ENCODE assay signal across 8 cellular contexts in the genomic region with DNA sequence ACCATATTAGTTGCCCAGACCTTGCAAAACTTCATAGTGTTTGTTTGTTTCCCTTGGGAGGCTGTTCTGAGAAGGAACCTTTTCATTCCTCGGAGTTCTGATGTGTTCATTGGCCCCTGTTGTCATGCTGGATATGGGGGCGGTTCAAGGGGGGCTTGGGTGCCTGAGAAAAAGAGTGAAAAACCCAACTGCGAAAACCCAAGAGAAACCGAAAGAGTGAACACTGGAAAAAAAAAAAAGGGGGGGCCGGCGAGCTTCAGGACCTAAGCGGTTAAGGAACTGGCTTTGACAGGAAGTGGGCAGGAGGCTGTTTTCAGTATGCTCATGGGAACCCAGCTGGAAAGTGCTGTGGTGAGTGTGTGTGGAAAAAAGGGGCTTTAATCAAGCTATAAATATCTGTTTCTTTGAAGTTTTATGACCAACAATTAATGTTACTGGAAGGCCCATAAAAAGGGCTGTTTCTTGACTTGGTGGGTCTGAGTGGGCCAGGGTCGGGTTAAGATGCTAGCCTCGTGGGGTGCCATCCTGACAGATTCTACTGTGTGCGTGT.
DNase-seq lines count a peak whose midpoint lies in the region; ATAC-seq, FAIRE-seq and TF ChIP-seq lines count a peak whose summit lies in the region.

No MANE protein-coding gene starts in this region.

- no peak for FAIRE-seq in GM19239 (lab: Jason Lieb, UNC)

- DNase-seq in GM19239 (ENCODE audit: insufficient read length, low spot score), result peak; percentile 15
- peak; percentile 71 for DNase-seq in OCI-M1 (lab: John Stamatoyannopoulos, UW)
- peak; percentile 64 for DNase-seq in activated naive CD8-positive, alpha-beta T cell treated with anti-CD3 and anti-CD28 coated beads, Interleukin-2, amount 50 U/mL, for 24 hours
- peak; percentile 36 to 61 for DNase-seq in stimulated activated CD4-positive, alpha-beta T cell treated with anti-CD3 and anti-CD28 coated beads, Interleukin-4, amount 100 ng/mL, for 4 hours
- no peak for DNase-seq in RWPE1 (ENCODE audit: low spot score)
- no peak for DNase-seq in COLO829 (ENCODE audit: low spot score)
- no peak for DNase-seq in COLO668 (lab: John Stamatoyannopoulos, UW; ENCODE audit: unreplicated experiment)
- no peak for DNase-seq in NCI-H2029 (lab: John Stamatoyannopoulos, UW)

- peak overlapping the region; percentile 95 for H3K27ac Mint-ChIP-seq in activated naive CD8-positive, alpha-beta T cell treated with anti-CD3 and anti-CD28 coated beads, Interleukin-2, amount 50 U/mL, for 24 hours

- no peak overlapping the region for H3K27ac ChIP-seq in RWPE1

- H3K9me3 Mint-ChIP-seq in activated naive CD8-positive, alpha-beta T cell treated with anti-CD3 and anti-CD28 coated beads, Interleukin-2, amount 50 U/mL, for 24 hours, result peaks cover 7% of the 10 kb centered on the region

- H3K27me3 Mint-ChIP-seq in activated naive CD8-positive, alpha-beta T cell treated with anti-CD3 and anti-CD28 coated beads, Interleukin-2, amount 50 U/mL, for 24 hours, result peaks cover 15% of the 10 kb centered on the region

- no peak for TF ChIP-seq CTCF in RWPE1 (conservative IDR thresholded peaks at IDR 0.05; ENCODE audit: low read depth)

- CTCF ChIA-PET in RWPE1 (lab: Yijun Ruan, JAX), result no interaction called here

- H3K4me1 Mint-ChIP-seq in activated naive CD8-positive, alpha-beta T cell treated with anti-CD3 and anti-CD28 coated beads, Interleukin-2, amount 50 U/mL, for 24 hours, result peaks cover 65% of the 10 kb centered on the region

- peaks cover 14% of the 10 kb centered on the region for H3K36me3 Mint-ChIP-seq in activated naive CD8-positive, alpha-beta T cell treated with anti-CD3 and anti-CD28 coated beads, Interleukin-2, amount 50 U/mL, for 24 hours (ENCODE audit: low read depth)

- peak; percentile 82 for ATAC-seq in activated naive CD8-positive, alpha-beta T cell treated with anti-CD3 and anti-CD28 coated beads, Interleukin-2, amount 50 U/mL, for 24 hours

- POLR2A ChIA-PET in RWPE1 (lab: Yijun Ruan, JAX; ENCODE audit: low non-redundant PET), result no interaction called here

- peak overlapping the region; percentile 71 for H3K4me3 Mint-ChIP-seq in activated naive CD8-positive, alpha-beta T cell treated with anti-CD3 and anti-CD28 coated beads, Interleukin-2, amount 50 U/mL, for 24 hours

Comparison
In these comparisons a context has a peak if more than half of its experiments do, and no peak if none do; other contexts are left out.
1. DNase-seq: peak in GM19239 (single experiment), OCI-M1 (single experiment), activated naive CD8-positive, alpha-beta T cell treated with anti-CD3 and anti-CD28 coated beads, Interleukin-2, amount 50 U/mL, for 24 hours (single experiment) and stimulated activated CD4-positive, alpha-beta T cell treated with anti-CD3 and anti-CD28 coated beads, Interleukin-4, amount 100 ng/mL, for 4 hours (2 of 2); none in RWPE1 (single experiment), COLO829 (single experiment), COLO668 (single experiment) and NCI-H2029 (single experiment).